In genomic region chr1:28002600-28002999, GRCh38 we compare ENCODE assay signal across 28 cellular contexts.
"Had no signal": no experiment of that assay in that cellular context is flagged by ENCODE, and none has a peak within 500 bp of the region (broad histone marks: within the 10 kb centered on the region; RNA-seq: fewer than 3 reads in every experiment).

No MANE protein-coding gene starts in this region.

- H3K4me3 Mint-ChIP-seq: stimulated activated effector memory CD8-positive, alpha-beta T cell treated with anti-CD3 and anti-CD28 coated beads, Interleukin-12 subunit alpha, Interleukin-12 subunit beta, amount 100 ng/mL, for 72 hours; stimulated activated memory B cell treated with anti-CD40 and anti-IgM and Interleukin-4, amounts not matched to agents 10 μg/mL and 1 μg/mL and 100 μg/mL, for 72 hours; stimulated activated naive B cell treated with anti-CD40 and anti-IgM and Interleukin-4, amounts not matched to agents 10 μg/mL and 1 μg/mL and 100 μg/mL, for 72 hours; stimulated activated naive CD8-positive, alpha-beta T cell treated with anti-CD3 and anti-CD28 coated beads, Interleukin-15, amount 100 ng/mL, for 72 hours; stimulated activated naive CD8-positive, alpha-beta T cell treated with anti-CD3 and anti-CD28 coated beads, Interleukin-15, Interleukin-2, amounts not matched to agents 100 ng/mL and 50 ng/mL, for 24 hours; type B pancreatic cell had no signal

- DNase-seq: stimulated activated CD4-positive, alpha-beta T cell treated with anti-CD3 and anti-CD28 coated beads, Interleukin-2, amount 100 ng/mL, for 48 hours; stimulated activated CD4-positive, alpha-beta T cell treated with anti-CD3 and anti-CD28 coated beads, Interleukin-4, amount 100 ng/mL, for 1 hour; stimulated activated CD4-positive, alpha-beta T cell treated with anti-CD3 and anti-CD28 coated beads, Interleukin-4, amount 100 ng/mL, for 24 hours; stimulated activated CD4-positive, alpha-beta T cell treated with anti-CD3 and anti-CD28 coated beads, Interleukin-4, amount 100 ng/mL, for 4 hours; stimulated activated CD8-positive, alpha-beta memory T cell treated with anti-CD3 and anti-CD28 coated beads, Interleukin-4, amount 100 ng/mL, for 48 hours; stimulated activated naive B cell treated with anti-CD40 and anti-IgM and Interleukin-4, amounts not matched to agents 10 μg/mL and 1 μg/mL and 100 μg/mL, for 72 hours; stimulated activated naive CD4-positive, alpha-beta T cell; stimulated activated naive CD4-positive, alpha-beta T cell treated with Interleukin-2 at 50 U/mL for 16 hours; stimulated activated naive CD8-positive, alpha-beta T cell treated with anti-CD3 and anti-CD28 coated beads, Interleukin-15, amount 100 ng/mL, for 72 hours; stimulated activated naive CD8-positive, alpha-beta T cell treated with anti-CD3 and anti-CD28 coated beads, Interleukin-15, Interleukin-2, amounts not matched to agents 100 U/mL and 50 U/mL, for 24 hours; stomach; substantia nigra; testis; thyroid gland; tibial artery; transverse colon; upper lobe of left lung; upper lobe of right lung; uterus had no signal

- FAIRE-seq: urothelium cell line had no signal

- H3K4me3 ChIP-seq: stomach, suprapubic skin, testis, thoracic aorta, thyroid gland, tibial artery, tibial nerve, transverse colon, upper lobe of left lung, upper lobe of right lung, uterus, vagina had no signal

- ATAC-seq: stimulated activated effector memory CD8-positive, alpha-beta T cell treated with anti-CD3 and anti-CD28 coated beads, Interleukin-12 subunit alpha, Interleukin-12 subunit beta, amount 100 ng/mL, for 72 hours; stimulated activated memory B cell treated with anti-CD40 and anti-IgM and Interleukin-4, amounts not matched to agents 10 μg/mL and 1 μg/mL and 100 μg/mL, for 72 hours; stimulated activated naive B cell treated with anti-CD40 and anti-IgM and Interleukin-4, amounts not matched to agents 10 μg/mL and 1 μg/mL and 100 μg/mL, for 72 hours; stimulated activated naive CD8-positive, alpha-beta T cell treated with anti-CD3 and anti-CD28 coated beads, Interleukin-15, amount 100 ng/mL, for 72 hours; stimulated activated naive CD8-positive, alpha-beta T cell treated with anti-CD3 and anti-CD28 coated beads, Interleukin-15, Interleukin-2, amounts not matched to agents 100 U/mL and 50 U/mL, for 24 hours; upper lobe of right lung had no signal

- H3K27ac Mint-ChIP-seq: stimulated activated effector memory CD8-positive, alpha-beta T cell treated with anti-CD3 and anti-CD28 coated beads, Interleukin-12 subunit alpha, Interleukin-12 subunit beta, amount 100 ng/mL, for 72 hours; stimulated activated memory B cell treated with anti-CD40 and anti-IgM and Interleukin-4, amounts not matched to agents 10 μg/mL and 1 μg/mL and 100 μg/mL, for 72 hours; stimulated activated naive B cell treated with anti-CD40 and anti-IgM and Interleukin-4, amounts not matched to agents 10 μg/mL and 1 μg/mL and 100 μg/mL, for 72 hours; stimulated activated naive CD8-positive, alpha-beta T cell treated with anti-CD3 and anti-CD28 coated beads, Interleukin-15, amount 100 ng/mL, for 72 hours; stimulated activated naive CD8-positive, alpha-beta T cell treated with anti-CD3 and anti-CD28 coated beads, Interleukin-15, Interleukin-2, amounts not matched to agents 100 ng/mL and 50 ng/mL, for 24 hours; type B pancreatic cell had no signal

- H3K36me3 ChIP-seq: uterus had no signal

- H3K4me1 Mint-ChIP-seq: stimulated activated effector memory CD8-positive, alpha-beta T cell treated with anti-CD3 and anti-CD28 coated beads, Interleukin-12 subunit alpha, Interleukin-12 subunit beta, amount 100 ng/mL, for 72 hours; stimulated activated memory B cell treated with anti-CD40 and anti-IgM and Interleukin-4, amounts not matched to agents 10 μg/mL and 1 μg/mL and 100 μg/mL, for 72 hours; stimulated activated naive B cell treated with anti-CD40 and anti-IgM and Interleukin-4, amounts not matched to agents 10 μg/mL and 1 μg/mL and 100 μg/mL, for 72 hours; stimulated activated naive CD8-positive, alpha-beta T cell treated with anti-CD3 and anti-CD28 coated beads, Interleukin-15, amount 100 ng/mL, for 72 hours had no signal

- H3K4me1 ChIP-seq: stomach, suprapubic skin, testis, thyroid gland, tibial artery, tibial nerve, transverse colon, upper lobe of left lung, upper lobe of right lung, uterus, vagina had no signal

- H3K9me3 Mint-ChIP-seq: stimulated activated effector memory CD8-positive, alpha-beta T cell treated with anti-CD3 and anti-CD28 coated beads, Interleukin-12 subunit alpha, Interleukin-12 subunit beta, amount 100 ng/mL, for 72 hours; stimulated activated memory B cell treated with anti-CD40 and anti-IgM and Interleukin-4, amounts not matched to agents 10 μg/mL and 1 μg/mL and 100 μg/mL, for 72 hours; stimulated activated naive B cell treated with anti-CD40 and anti-IgM and Interleukin-4, amounts not matched to agents 10 μg/mL and 1 μg/mL and 100 μg/mL, for 72 hours; stimulated activated naive CD8-positive, alpha-beta T cell treated with anti-CD3 and anti-CD28 coated beads, Interleukin-15, amount 100 ng/mL, for 72 hours; stimulated activated naive CD8-positive, alpha-beta T cell treated with anti-CD3 and anti-CD28 coated beads, Interleukin-15, Interleukin-2, amounts not matched to agents 100 ng/mL and 50 ng/mL, for 24 hours; type B pancreatic cell had no signal

- H3K27ac ChIP-seq: stomach, suprapubic skin, testis, thoracic aorta, thyroid gland, tibial artery, tibial nerve, transverse colon, upper lobe of left lung, upper lobe of right lung, uterus, vagina had no signal

- H3K9me3 ChIP-seq: stomach, suprapubic skin, testis, thoracic aorta, thyroid gland, tibial artery, tibial nerve, transverse colon, upper lobe of left lung, upper lobe of right lung, uterus, vagina had no signal

- H3K27me3 Mint-ChIP-seq: stimulated activated memory B cell treated with anti-CD40 and anti-IgM and Interleukin-4, amounts not matched to agents 10 μg/mL and 1 μg/mL and 100 μg/mL, for 72 hours; stimulated activated naive B cell treated with anti-CD40 and anti-IgM and Interleukin-4, amounts not matched to agents 10 μg/mL and 1 μg/mL and 100 μg/mL, for 72 hours; stimulated activated naive CD8-positive, alpha-beta T cell treated with anti-CD3 and anti-CD28 coated beads, Interleukin-15, amount 100 ng/mL, for 72 hours; stimulated activated naive CD8-positive, alpha-beta T cell treated with anti-CD3 and anti-CD28 coated beads, Interleukin-15, Interleukin-2, amounts not matched to agents 100 ng/mL and 50 ng/mL, for 24 hours; type B pancreatic cell had no signal

- H3K27me3 ChIP-seq: stomach, suprapubic skin, testis, thyroid gland, tibial artery, tibial nerve, transverse colon, upper lobe of left lung, upper lobe of right lung, uterus, vagina had no signal
